ENCODE assay signal across 9 cellular contexts in genomic region chr19:12983561-12984142, GRCh38. TPM values are rescaled to one million over a fixed set of nuclear protein-coding genes. Genes with fewer than 3 reads are reported as not detected.
DNase-seq lines count a peak whose midpoint lies in the region; ATAC-seq and TF ChIP-seq lines count a peak whose summit lies in the region.
"Had no signal": no experiment of that assay in that cellular context is flagged by ENCODE, and none has a peak within 500 bp of the region (broad histone marks: within the 10 kb centered on the region; RNA-seq: fewer than 3 reads in every experiment).

No MANE protein-coding gene starts in this region.

- WGBS in esophagus squamous epithelium, 2 donors = 13 to 47% methylated on average over 9 to 27 of the region's 49 CpGs

- no peak overlapping the region for H3K4me3 ChIP-seq in Caco-2 (ENCODE audit: low read depth, low read length)
- peak overlapping the region; percentile 74 for H3K4me3 ChIP-seq in OCI-LY3 (ENCODE audit: low read length)
- peak overlapping the region in 3 of 4 donors; percentile 14 to 50 (median 36) for H3K4me3 ChIP-seq in esophagus squamous epithelium
- H3K4me3 ChIP-seq in naive thymus-derived CD4-positive, alpha-beta T cell (ENCODE audit: low read length) = no peak overlapping the region

- H3K9ac ChIP-seq in OCI-LY3 (ENCODE audit: low read length) = 0 out of 2 replicates have a peak overlapping the region, but pooled peaks have one; percentile 33

- no peaks in the 10 kb centered on the region for H4K20me1 ChIP-seq in OCI-LY3 (ENCODE audit: insufficient read depth, low read length)

- no peaks in the 10 kb centered on the region for H3K4me1 Mint-ChIP-seq in Caco-2 (ENCODE audit: low read depth, unreplicated experiment)
- peaks cover 0 to 9% (median 0%) of the 10 kb centered on the region in 7 donors for H3K4me1 Mint-ChIP-seq in naive thymus-derived CD4-positive, alpha-beta T cell

- H3K4me2 ChIP-seq in OCI-LY3 (ENCODE audit: low read length) = peak overlapping the region; percentile 89

- TF ChIP-seq POLR2A in esophagus squamous epithelium (IDR thresholded peaks at IDR 0.05) = no peak

- no peaks in the 10 kb centered on the region; the same call in 1 of the 2 replicates for H3K9me3 ChIP-seq in Caco-2
- H3K9me3 ChIP-seq in OCI-LY3 (ENCODE audit: insufficient read depth, low read length) = no peaks in the 10 kb centered on the region
- H3K9me3 ChIP-seq in esophagus squamous epithelium = no peaks in the 10 kb centered on the region
- no peaks in the 10 kb centered on the region for H3K9me3 ChIP-seq in naive thymus-derived CD4-positive, alpha-beta T cell (ENCODE audit: control insufficient read depth in 2 of 3, low read length in 3 of 3)

- intact Hi-C loops in Caco-2 (cut with micrococcal nuclease; ENCODE audit: unreplicated experiment) = loop anchor here (2.0 kb wide), 1 partner anchor 51 kb away; no protein-coding TSS in a partner anchor
- intact Hi-C loops in esophagus squamous epithelium (cut with DNase I) = loop anchor here (5.0 kb wide), 2 partner anchors 79 to 109 kb away; no protein-coding TSS in a partner anchor
- intact Hi-C loops in naive thymus-derived CD4-positive, alpha-beta T cell (cut with micrococcal nuclease) = loop anchor here (1.0 to 2.0 kb wide), 4 partner anchors 47 to 110 kb away; no protein-coding TSS in a partner anchor

- H3K36me3 ChIP-seq in Caco-2 (ENCODE audit: control insufficient read depth, insufficient read depth, low read length) = no peaks in the 10 kb centered on the region
- H3K36me3 ChIP-seq in OCI-LY3 (replicated peaks; ENCODE audit: low read depth, low read length) = no peaks in the 10 kb centered on the region
- no peaks in the 10 kb centered on the region for H3K36me3 ChIP-seq in esophagus squamous epithelium
- no peaks in the 10 kb centered on the region for H3K36me3 ChIP-seq in naive thymus-derived CD4-positive, alpha-beta T cell (ENCODE audit: control insufficient read depth in 2 of 3, insufficient read depth in 3 of 3, low read length in 3 of 3)

- no peaks in the 10 kb centered on the region for H3K9me3 Mint-ChIP-seq in Caco-2 (ENCODE audit: unreplicated experiment)
- H3K9me3 Mint-ChIP-seq in naive thymus-derived CD4-positive, alpha-beta T cell = peaks cover 0 to 1% (median 0%) of the 10 kb centered on the region in 11 donors

- H3K4me1 ChIP-seq in Caco-2 (peaks cover 3% of the 10 kb centered on the region; the same call in 1 of the 2 replicates), OCI-LY3 (ENCODE audit: low read length) (peaks cover 19% of the 10 kb centered on the region; the same call in 1 of the 2 replicates), esophagus squamous epithelium (peaks cover 0 to 22% (median 0%) of the 10 kb centered on the region in 3 donors)
- peaks cover 6 to 16% of the 10 kb centered on the region in 2 donors for H3K4me1 ChIP-seq in naive thymus-derived CD4-positive, alpha-beta T cell (ENCODE audit: control insufficient read depth in 2 of 2, insufficient read depth in 2 of 2, low read length in 2 of 2)

- no peaks in the 10 kb centered on the region for H3K27me3 ChIP-seq in Caco-2 (replicated peaks; ENCODE audit: control insufficient read depth, insufficient read depth, low read length)
- peaks cover 33% of the 10 kb centered on the region for H3K27me3 ChIP-seq in OCI-LY3 (ENCODE audit: low read depth, low read length)
- no peaks in the 10 kb centered on the region for H3K27me3 ChIP-seq in esophagus squamous epithelium
- no peaks in the 10 kb centered on the region for H3K27me3 ChIP-seq in naive thymus-derived CD4-positive, alpha-beta T cell (ENCODE audit: control insufficient read depth in 2 of 2, insufficient read depth in 2 of 2, low read length in 2 of 2)

- no peaks in the 10 kb centered on the region for H3K36me3 Mint-ChIP-seq in Caco-2 (ENCODE audit: insufficient read depth, unreplicated experiment)
- H3K36me3 Mint-ChIP-seq in naive thymus-derived CD4-positive, alpha-beta T cell = no peaks in the 10 kb centered on the region
- H3K36me3 Mint-ChIP-seq: activated naive CD8-positive, alpha-beta T cell had no signal

- ATAC-seq in HG03280 (IDR thresholded peaks at IDR 0.05; ENCODE audit: unreplicated experiment) (peak; percentile 75), HG03469 (IDR thresholded peaks at IDR 0.05; ENCODE audit: unreplicated experiment) (no peak)
- ATAC-seq in naive thymus-derived CD4-positive, alpha-beta T cell = peak; percentile 94

- CTCF ChIA-PET in Caco-2 (lab: Charles Lee) = no interaction called here
- CTCF ChIA-PET in naive thymus-derived CD4-positive, alpha-beta T cell (lab: Charles Lee) = interaction anchor here (0.6 to 1.4 kb wide), 4 partner anchors 10 to 74 kb away, joined by 3 to 5 read pairs (median 3); no protein-coding TSS in a partner anchor

- BruUV-seq in Caco-2 (replicated peaks; lab: Mats Ljungman, UMichigan) = no TSS peak

- H3K27ac ChIP-seq in OCI-LY3 (ENCODE audit: low read length) = no peak overlapping the region
- peak overlapping the region in 1 of 4 donors; percentile 2 for H3K27ac ChIP-seq in esophagus squamous epithelium
- peak overlapping the region; percentile 32 for H3K27ac ChIP-seq in naive thymus-derived CD4-positive, alpha-beta T cell (ENCODE audit: low read depth, low read length)

- peak; percentile 56 to 87 for TF ChIP-seq CTCF in Caco-2 (IDR thresholded peaks at IDR 0.05; ENCODE audit: insufficient read depth in 1 of 2, low read depth in 1 of 2, low read length in 1 of 2, severe bottlenecking in 1 of 2, unreplicated experiment in 1 of 2)
- peak; percentile 96 for TF ChIP-seq CTCF in OCI-LY3 (IDR thresholded peaks at IDR 0.05; ENCODE audit: low read depth, low read length)
- peak; percentile 88 to 100 (median 99) for TF ChIP-seq CTCF in esophagus squamous epithelium (IDR thresholded peaks at IDR 0.05)

- peaks cover 2% of the 10 kb centered on the region for H3K27me3 Mint-ChIP-seq in Caco-2 (ENCODE audit: insufficient read depth, unreplicated experiment)
- H3K27me3 Mint-ChIP-seq in naive thymus-derived CD4-positive, alpha-beta T cell = peaks cover 0 to 11% (median 0%) of the 10 kb centered on the region in 5 donors

- H2AFZ ChIP-seq in OCI-LY3 (ENCODE audit: low read depth, low read length) = peak overlapping the region; percentile 76; the same call in 1 of the 2 replicates

- DNase-seq in Caco-2 = peak in 1 of 2 experiments; percentile 74
- DNase-seq in activated T-cell treated with anti-CD3 and anti-CD28 coated beads for 4 hours = peak; percentile 75
- DNase-seq in esophagus squamous epithelium (lab: John Stamatoyannopoulos, UW) = no peak
- peak; percentile 72 to 93 (median 84) for DNase-seq in naive thymus-derived CD4-positive, alpha-beta T cell
- DNase-seq in stimulated activated CD8-positive, alpha-beta memory T cell treated with anti-CD3 and anti-CD28 coated beads, Interleukin-7, amount 100 ng/mL, for 24 hours (ENCODE audit: low read depth) = peak; percentile 63

- no peak overlapping the region for H3K4me3 Mint-ChIP-seq in Caco-2 (ENCODE audit: unreplicated experiment)
- no peak overlapping the region for H3K4me3 Mint-ChIP-seq in naive thymus-derived CD4-positive, alpha-beta T cell
- H3K4me3 Mint-ChIP-seq: activated naive CD8-positive, alpha-beta T cell had no signal

- no peak overlapping the region for H3K27ac Mint-ChIP-seq in Caco-2 (ENCODE audit: unreplicated experiment)
- H3K27ac Mint-ChIP-seq in naive thymus-derived CD4-positive, alpha-beta T cell = no peak overlapping the region
- H3K27ac Mint-ChIP-seq: activated naive CD8-positive, alpha-beta T cell had no signal

- H3K79me2 ChIP-seq in OCI-LY3 (ENCODE audit: low read length) = no peaks in the 10 kb centered on the region

- POLR2A ChIA-PET in Caco-2 (lab: Charles Lee) = no interaction called here
- POLR2A ChIA-PET in naive thymus-derived CD4-positive, alpha-beta T cell (lab: Charles Lee) = no interaction called here

RNA-seq across cellular contexts. Expression of gene NFIX, which starts 11.6 kb away (rescaled TPM):
- 0.35 and 0.82 TPM in 2 replicates for total RNA-seq in Caco-2 (2022)
- 10 to 100 TPM; 32.3 to 81.2 (median 51.6) TPM for total RNA-seq in esophagus squamous epithelium
- 1 to 10 TPM; 2.4 to 7.7 (median 6.3) TPM for total RNA-seq in naive thymus-derived CD4-positive, alpha-beta T cell
- polyA plus RNA-seq in naive thymus-derived CD4-positive, alpha-beta T cell = under 1 TPM; 0.41 to 0.77 TPM

RNA-seq across cellular contexts. Expression of gene DAND5, which starts 14.3 kb away (rescaled TPM):
- total RNA-seq in Caco-2 (2022) (not detected in 2 replicates), esophagus squamous epithelium (not detected)
- total RNA-seq in naive thymus-derived CD4-positive, alpha-beta T cell = not detected
- polyA plus RNA-seq in naive thymus-derived CD4-positive, alpha-beta T cell = not detected

RNA-seq across cellular contexts. Expression of gene GADD45GIP1, which starts 26.6 kb away (rescaled TPM):
- 39.3 and 42.7 TPM in 2 replicates for total RNA-seq in Caco-2 (2022)
- 10 to 100 TPM; 34.4 to 59.7 (median 44.9) TPM for total RNA-seq in esophagus squamous epithelium
- 10 to 100 TPM in 4 of 5 experiments, 1 to 10 TPM in 1; 8.5 to 17.0 (median 13.8) TPM for total RNA-seq in naive thymus-derived CD4-positive, alpha-beta T cell
- polyA plus RNA-seq in naive thymus-derived CD4-positive, alpha-beta T cell = 10 to 100 TPM; 58.1 to 60.3 TPM

RNA-seq across cellular contexts. Expression of gene RAD23A, which starts 38.0 kb away (rescaled TPM):
- total RNA-seq in Caco-2 (2022) (102 and 112 TPM in 2 replicates), esophagus squamous epithelium (10 to 100 TPM; 67.7 to 87.4 (median 82.4) TPM)
- total RNA-seq in naive thymus-derived CD4-positive, alpha-beta T cell = 100 to 1,000 TPM in 2 of 5 experiments, 10 to 100 TPM in 3; 75.0 to 111 (median 96.4) TPM
- 10 to 100 TPM; 85.5 to 87.2 TPM for polyA plus RNA-seq in naive thymus-derived CD4-positive, alpha-beta T cell

RNA-seq across cellular contexts. Expression of gene CALR, which starts 45.2 kb away (rescaled TPM):
- total RNA-seq in Caco-2 (2022) = 707 and 767 TPM in 2 replicates
- total RNA-seq in esophagus squamous epithelium = 100 to 1,000 TPM; 262 to 577 (median 513) TPM
- total RNA-seq in naive thymus-derived CD4-positive, alpha-beta T cell = 1,000 to 10,000 TPM in 1 of 5 experiments, 100 to 1,000 TPM in 4; 449 to 1,130 (median 502) TPM
- 100 to 1,000 TPM; 142 to 155 TPM for polyA plus RNA-seq in naive thymus-derived CD4-positive, alpha-beta T cell

Comparison
In these comparisons a context has a peak if more than half of its experiments do, and no peak if none do; other contexts are left out.
1. H3K4me3 ChIP-seq: peak in OCI-LY3 (single experiment) and esophagus squamous epithelium (3 of 4); none in Caco-2 (single experiment) and naive thymus-derived CD4-positive, alpha-beta T cell (single experiment).
2. Peak in every context shown above with its lines, with median percentiles within 50 percentile points of each other: CTCF ChIP-seq.